Comparison of ENCODE assay signal across 10 cellular contexts in genomic region chr6:143449082-143449481, GRCh38. TPM values are rescaled to one million over a fixed set of nuclear protein-coding genes. Genes with fewer than 3 reads are reported as not detected.
DNase-seq lines count a peak whose midpoint lies in the region; ATAC-seq, FAIRE-seq and TF ChIP-seq lines count a peak whose summit lies in the region.
"Had no signal": no experiment of that assay in that cellular context is flagged by ENCODE, and none has a peak within 500 bp of the region (broad histone marks: within the 10 kb centered on the region; RNA-seq: fewer than 3 reads in every experiment).

No MANE protein-coding gene starts in this region.

- POLR2A ChIA-PET in CD8-positive, alpha-beta T cell (lab: Charles Lee), result interaction anchor here (0.5 to 1.7 kb wide), 3 partner anchors 11 to 305 kb away, joined by 3 to 5 read pairs (median 3); no protein-coding TSS in a partner anchor
- POLR2A ChIA-PET in GM12878 (lab: Charles Lee), result interaction anchor here (0.6 kb wide), 1 partner anchor 380 kb away, joined by 6 read pairs; no protein-coding TSS in a partner anchor
- POLR2A ChIA-PET in GM10248 (lab: Yijun Ruan, JAX), result no interaction called here

- peak overlapping the region; percentile 80 for H3K4me2 ChIP-seq in GM12878 (ENCODE audit: control insufficient read depth, insufficient read depth)

- no peaks in the 10 kb centered on the region for H3K9me3 ChIP-seq in CD8-positive, alpha-beta T cell (ENCODE audit: low read length)
- H3K9me3 ChIP-seq in HUES64 (ENCODE audit: insufficient read depth, low read depth, low read length) (no peaks in the 10 kb centered on the region), GM12878 (replicated peaks; ENCODE audit: control insufficient read depth, insufficient read depth, low read length) (no peaks in the 10 kb centered on the region)

- no peak for TF ChIP-seq POLR2A in GM12878 (IDR thresholded peaks at IDR 0.05; ENCODE audit: low read depth, low read length)

- no peak overlapping the region for H3K4me3 ChIP-seq in CD8-positive, alpha-beta T cell (ENCODE audit: low read depth, low read length)
- H3K4me3 ChIP-seq in HUES64 (ENCODE audit: low read length) (peak overlapping the region; percentile 82), GM12878 (peak overlapping the region; percentile 77)

- H3K79me2 ChIP-seq in GM12878 (ENCODE audit: control insufficient read depth, insufficient read depth, low read length), result peaks cover 41% of the 10 kb centered on the region

- H3K27me3 ChIP-seq in CD8-positive, alpha-beta T cell (ENCODE audit: insufficient read depth, low read length), result no peaks in the 10 kb centered on the region
- H3K27me3 ChIP-seq in HUES64 (ENCODE audit: insufficient read depth, low read length) (no peaks in the 10 kb centered on the region), GM12878 (replicated peaks in 1 of 2; ENCODE audit: control insufficient read depth in 2 of 2, insufficient read depth in 2 of 2, low read length in 1 of 2) (no peaks in the 10 kb centered on the region)

- peaks cover 21% of the 10 kb centered on the region for H3K4me1 ChIP-seq in CD8-positive, alpha-beta T cell (ENCODE audit: insufficient read depth, low read length)
- peaks cover 7% of the 10 kb centered on the region; the same call in 1 of the 2 replicates for H3K4me1 ChIP-seq in HUES64 (ENCODE audit: insufficient read depth, low read length)
- H3K4me1 ChIP-seq in GM12878 (ENCODE audit: control insufficient read depth, insufficient read depth, low read length), result no peaks in the 10 kb centered on the region

- H3K27me3 Mint-ChIP-seq in CD8-positive, alpha-beta T cell (ENCODE audit: low read depth), result no peaks in the 10 kb centered on the region
- H3K27me3 Mint-ChIP-seq in nephron (ENCODE audit: low read depth), result no peaks in the 10 kb centered on the region

- CTCF ChIA-PET in CD8-positive, alpha-beta T cell (lab: Charles Lee), result no interaction called here
- CTCF ChIA-PET in GM12878 (lab: Yijun Ruan, JAX), result interaction anchor here (0.7 to 2.1 kb wide), 3 partner anchors 22 to 63 kb away, joined by 3 to 9 read pairs (median 4); partner anchors contain the start of gene FUCA2
- CTCF ChIA-PET in GM10248 (lab: Yijun Ruan, JAX), result interaction anchor here (2.9 kb wide), 1 partner anchor 23 kb away, joined by 13 read pairs; no protein-coding TSS in a partner anchor

- no peaks in the 10 kb centered on the region for H4K20me1 ChIP-seq in GM12878 (ENCODE audit: control insufficient read depth, insufficient read depth)

- ATAC-seq in CD8-positive, alpha-beta T cell, result no peak
- ATAC-seq in GM12878, result no peak

- peaks cover 21% of the 10 kb centered on the region for H3K36me3 Mint-ChIP-seq in CD8-positive, alpha-beta T cell
- no peaks in the 10 kb centered on the region for H3K36me3 Mint-ChIP-seq in nephron (ENCODE audit: low read depth)

- RAD21 ChIA-PET in GM12878 (lab: Charles Lee; ENCODE audit: unreplicated experiment), result interaction anchor here (1.0 kb wide), 1 partner anchor 64 kb away, joined by 3 read pairs; no protein-coding TSS in a partner anchor

- peaks cover 46% of the 10 kb centered on the region for H3K4me1 Mint-ChIP-seq in CD8-positive, alpha-beta T cell (ENCODE audit: low read depth)
- H3K4me1 Mint-ChIP-seq in nephron, result peaks cover 23% of the 10 kb centered on the region

- FAIRE-seq in GM12878 (lab: Jason Lieb, UNC), result no peak
- no peak for FAIRE-seq in urothelium cell line (lab: Jason Lieb, UNC)
- FAIRE-seq: small intestine had no signal

- H3K9ac ChIP-seq in HUES64 (ENCODE audit: low read depth, low read length) (no peak overlapping the region), GM12878 (ENCODE audit: control insufficient read depth, insufficient read depth, low read length) (peak overlapping the region; percentile 89)

- H3K27ac Mint-ChIP-seq in CD8-positive, alpha-beta T cell, result peak overlapping the region; percentile 96
- H3K27ac Mint-ChIP-seq in nephron, result no peak overlapping the region

- no peaks in the 10 kb centered on the region for H3K9me3 Mint-ChIP-seq in CD8-positive, alpha-beta T cell
- no peaks in the 10 kb centered on the region for H3K9me3 Mint-ChIP-seq in nephron

- no peaks in the 10 kb centered on the region for H3K36me3 ChIP-seq in CD8-positive, alpha-beta T cell (ENCODE audit: insufficient read depth, low read length)
- H3K36me3 ChIP-seq in HUES64 (ENCODE audit: insufficient read depth, low read length) (0 out of 2 replicates have a peak, but pooled peaks cover 1% of the 10 kb centered on the region), GM12878 (ENCODE audit: control insufficient read depth in 2 of 2, insufficient read depth in 2 of 2, low read length in 1 of 2) (peaks cover 0 to 5% of the 10 kb centered on the region in 2 experiments; a peak in 1 of 4 replicates)

- in situ Hi-C loops in GM12878 (cut with MboI), result no loop called here

- no peak overlapping the region for H3K27ac ChIP-seq in CD8-positive, alpha-beta T cell (ENCODE audit: low read depth, low read length)
- H3K27ac ChIP-seq in HUES64 (ENCODE audit: low read depth, low read length) (no peak overlapping the region), GM12878 (ENCODE audit: control insufficient read depth, insufficient read depth) (no peak overlapping the region)

- no peak for TF ChIP-seq RAD21 in GM12878 (IDR thresholded peaks at IDR 0.05; ENCODE audit: insufficient read depth, low read depth, low read length)

- peak overlapping the region; percentile 100 for H3K4me3 Mint-ChIP-seq in CD8-positive, alpha-beta T cell
- H3K4me3 Mint-ChIP-seq in nephron, result peak overlapping the region; percentile 98 to 100 (median 99)

- BruUV-seq in GM12878 (replicated peaks; lab: Mats Ljungman, UMichigan), result no TSS peak

- no peak for DNase-seq in CD8-positive, alpha-beta T cell
- no peak for DNase-seq in GM12878 (ENCODE audit: low read depth, low spot score)
- DNase-seq in urothelium cell line (ENCODE audit: low spot score), result no peak
- no peak for DNase-seq in NCI-H2227 (lab: John Stamatoyannopoulos, UW; ENCODE audit: unreplicated experiment)
- no peak for DNase-seq in GM10248 (ENCODE audit: extremely low spot score)
- no peak for DNase-seq in NCI-H1105 treated with DMSO at 0.1 percent for 48 hours (lab: John Stamatoyannopoulos, UW)
- DNase-seq: substantia nigra had no signal

- TF ChIP-seq EP300 in GM12878 (IDR thresholded peaks at IDR 0.05; ENCODE audit: borderline replicate concordance in 1 of 2, control insufficient read depth in 1 of 2, low read depth in 2 of 2, low read length in 2 of 2), result no peak

- intact Hi-C loops in CD8-positive, alpha-beta T cell (cut with DNase I, micrococcal nuclease), result loop anchor here in 1 of 2 experiments (5.0 kb wide), 1 partner anchor 387 kb away; the partner anchor contains the start of gene AIG1
- intact Hi-C loops in GM12878 (cut with micrococcal nuclease; ENCODE audit: unreplicated experiment), result no loop called here

- H2AFZ ChIP-seq in GM12878 (ENCODE audit: control insufficient read depth, low read depth, low read length), result peak overlapping the region; percentile 98; the same call in 1 of the 2 replicates

- SMC1A ChIA-PET in GM12878 (lab: Charles Lee; ENCODE audit: uncharacterized antibody, unreplicated experiment), result interaction anchor here (0.8 to 2.2 kb wide), 7 partner anchors 9 to 217 kb away, joined by 3 to 6 read pairs (median 3); no protein-coding TSS in a partner anchor

- 95% methylated on average over 4 of the region's 4 CpGs for WGBS in HUES64
- WGBS in GM12878 (ENCODE audit: insufficient coverage, insufficient replicate concordance, low lambda C conversion rate, missing lambda C conversion rate), result 96% methylated on average over 4 of the region's 4 CpGs

- no peak for TF ChIP-seq CTCF in CD8-positive, alpha-beta T cell (IDR thresholded peaks at IDR 0.05)
- TF ChIP-seq CTCF in GM12878 (IDR thresholded peaks at IDR 0.05 in 2 of 3, conservative IDR thresholded peaks at IDR 0.05 in 1 of 3; ENCODE audit: control insufficient read depth in 2 of 3, extremely low read depth in 1 of 3, insufficient read depth in 1 of 3, low read depth in 3 of 3, low read length in 3 of 3) (no peak), nephron (IDR thresholded peaks at IDR 0.05; ENCODE audit: unreplicated experiment in 3 of 3) (no peak), GM10248 (IDR thresholded peaks at IDR 0.05; ENCODE audit: control extremely low read depth, extremely low read depth, low read depth, missing control alignments) (no peak)

RNA-seq across cellular contexts. Expression of gene ADAT2, which starts 1.4 kb away (rescaled TPM):
- 10 to 100 TPM; 18.8 to 19.9 TPM for total RNA-seq in CD8-positive, alpha-beta T cell
- polyA plus RNA-seq in HUES64 (2013, experiment 1 of 2), result 4.2 TPM
- 4.8 TPM for polyA plus RNA-seq in HUES64 (2013, experiment 2 of 2)
- total RNA-seq in GM12878 (2013; cell fraction: nucleolus; rRNA removed), result 75.3 and 76.7 TPM in 2 replicates
- 17.5 and 20.1 TPM in 2 replicates for total RNA-seq in GM12878 (2014; rRNA removed)
- 19.5 and 21.5 TPM in 2 replicates for total RNA-seq in GM12878 (2014; rRNA removed; fragmentation: Illumina TruSeq; extraction: Trizol)
- 13.2 and 17.1 TPM in 2 replicates for total RNA-seq in GM12878 (2021)
- 12.3 TPM for polyA plus RNA-seq in GM12878 (2011; ENCODE audit: low read depth)
- polyA plus RNA-seq in GM12878 (2011; rRNA removed), result 35.5 and 55.9 TPM in 2 replicates
- 13.2 and 13.5 TPM in 2 replicates for polyA plus RNA-seq in GM12878 (2011; cell fraction: cytosol; rRNA removed)
- 27.6 and 32.9 TPM in 2 replicates for polyA plus RNA-seq in GM12878 (2011; cell fraction: nucleus; rRNA removed)
- 15.7 and 15.9 TPM in 2 replicates for polyA plus RNA-seq in GM12878 (2012)
- 23.1 and 35.6 TPM in 2 replicates for polyA plus RNA-seq in GM12878 (2014; fragmentation: Illumina TruSeq; extraction: Trizol)
- 1 to 10 TPM; 7.8 to 9.0 TPM for polyA plus RNA-seq in GM12878 (2014; fragmentation: Nextera tagmentation; extraction: Ambion mirVana)
- 25.8 and 38.6 TPM in 2 replicates for polyA plus RNA-seq in GM12878 (2014; rRNA removed)
- polyA plus RNA-seq in GM12878 (2016; fragmentation: Nextera tagmentation; extraction: Ambion mirVana), result 10 to 100 TPM; 12.6 to 15.1 TPM
- polyA minus RNA-seq in GM12878 (2011; rRNA and poly(A)+ RNA removed), result 6.4 and 9.4 TPM in 2 replicates
- polyA minus RNA-seq in GM12878 (2011; cell fraction: cytosol; rRNA and poly(A)+ RNA removed), result 4.2 and 5.2 TPM in 2 replicates
- 9.6 and 11.5 TPM in 2 replicates for polyA minus RNA-seq in GM12878 (2011; cell fraction: nucleus; rRNA and poly(A)+ RNA removed)

RNA-seq across cellular contexts. Expression of gene PEX3, which starts 1.5 kb away (rescaled TPM):
- total RNA-seq in CD8-positive, alpha-beta T cell, result 10 to 100 TPM; 10.5 to 11.6 TPM
- 11.8 TPM for polyA plus RNA-seq in HUES64 (2013, experiment 1 of 2)
- polyA plus RNA-seq in HUES64 (2013, experiment 2 of 2), result 13.4 TPM
- total RNA-seq in GM12878 (2013; cell fraction: nucleolus; rRNA removed), result 26.1 and 27.3 TPM in 2 replicates
- 22.2 and 25.3 TPM in 2 replicates for total RNA-seq in GM12878 (2014; rRNA removed)
- total RNA-seq in GM12878 (2014; rRNA removed; fragmentation: Illumina TruSeq; extraction: Trizol), result 35.3 and 36.2 TPM in 2 replicates
- 18.6 and 19.0 TPM in 2 replicates for total RNA-seq in GM12878 (2021)
- polyA plus RNA-seq in GM12878 (2011; ENCODE audit: low read depth), result 11.3 TPM
- polyA plus RNA-seq in GM12878 (2011; rRNA removed), result 70.7 and 101 TPM in 2 replicates
- 20.9 and 25.1 TPM in 2 replicates for polyA plus RNA-seq in GM12878 (2011; cell fraction: cytosol; rRNA removed)
- 32.3 and 34.1 TPM in 2 replicates for polyA plus RNA-seq in GM12878 (2011; cell fraction: nucleus; rRNA removed)
- 19.8 and 22.8 TPM in 2 replicates for polyA plus RNA-seq in GM12878 (2012)
- 28.7 and 35.2 TPM in 2 replicates for polyA plus RNA-seq in GM12878 (2014; fragmentation: Illumina TruSeq; extraction: Trizol)
- polyA plus RNA-seq in GM12878 (2014; fragmentation: Nextera tagmentation; extraction: Ambion mirVana), result 10 to 100 TPM; 50.8 to 70.0 TPM
- 22.7 and 24.2 TPM in 2 replicates for polyA plus RNA-seq in GM12878 (2014; rRNA removed)
- polyA plus RNA-seq in GM12878 (2016; fragmentation: Nextera tagmentation; extraction: Ambion mirVana), result 10 to 100 TPM; 42.0 to 49.5 TPM
- 24.3 and 26.5 TPM in 2 replicates for polyA minus RNA-seq in GM12878 (2011; rRNA and poly(A)+ RNA removed)
- 14.6 and 23.3 TPM in 2 replicates for polyA minus RNA-seq in GM12878 (2011; cell fraction: cytosol; rRNA and poly(A)+ RNA removed)
- polyA minus RNA-seq in GM12878 (2011; cell fraction: nucleus; rRNA and poly(A)+ RNA removed), result 49.7 and 70.8 TPM in 2 replicates
